ENCODE assay signal across 8 cellular contexts in the genomic region with DNA sequence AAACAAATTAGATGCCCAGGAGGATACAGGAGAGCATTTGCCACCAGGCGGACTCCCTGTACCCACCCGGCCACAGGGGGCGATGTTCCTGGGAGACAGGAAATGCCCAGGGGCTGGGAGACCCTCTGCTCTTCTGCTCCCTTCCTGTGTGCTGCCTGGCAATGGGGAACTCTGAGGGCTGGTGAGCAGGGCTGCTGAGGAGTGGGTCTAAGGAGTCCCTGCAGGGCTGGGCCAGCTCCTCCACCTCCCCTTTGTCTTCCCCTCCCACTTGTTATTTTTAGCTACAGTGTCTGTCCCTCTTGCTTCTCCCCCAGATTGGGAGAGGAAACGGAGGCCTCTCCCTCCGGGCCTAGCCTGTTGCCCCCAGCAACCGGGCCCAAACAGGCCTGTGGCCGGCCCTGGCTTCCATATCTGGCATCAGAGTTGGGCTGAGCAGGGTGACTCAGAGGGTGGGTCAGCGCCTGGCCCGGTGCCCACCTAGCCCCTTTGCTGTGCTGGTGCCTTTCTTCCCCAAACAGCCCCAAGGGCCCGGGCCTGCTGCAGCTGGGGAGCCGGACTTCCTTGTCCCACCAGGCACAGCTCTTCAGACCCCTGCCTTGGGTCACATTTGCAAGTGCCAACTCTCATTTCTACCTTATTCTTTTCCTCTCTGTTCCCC. TPM values are rescaled to one million over a fixed set of nuclear protein-coding genes. Genes with fewer than 3 reads are reported as not detected.
DNase-seq lines count a peak whose midpoint lies in the region; ATAC-seq and TF ChIP-seq lines count a peak whose summit lies in the region.

No MANE protein-coding gene starts in this region.

- peak; percentile 74 for DNase-seq in NCI-H82 (lab: John Stamatoyannopoulos, UW)
- DNase-seq in NCI-H82 treated with DMSO at 0.1 percent for 48 hours (lab: John Stamatoyannopoulos, UW; ENCODE audit: unreplicated experiment), result no peak
- peak; percentile 98 for DNase-seq in HT-29 (ENCODE audit: low spot score)
- DNase-seq in SK-N-MC (ENCODE audit: low read depth, low spot score), result no peak
- DNase-seq in astrocyte of the hippocampus (ENCODE audit: low read depth, low spot score), result peak; percentile 99
- DNase-seq in spleen, result peak; percentile 85

- H3K9me3 ChIP-seq in SK-N-MC (ENCODE audit: low read depth, low read length) (no peaks in the 10 kb centered on the region), iPS-18a (ENCODE audit: control insufficient read depth, low read depth, low read length) (no peaks in the 10 kb centered on the region), spleen (no peaks in the 10 kb centered on the region)

- TF ChIP-seq CTCF in spleen (IDR thresholded peaks at IDR 0.05 in 8 of 11, conservative IDR thresholded peaks at IDR 0.05 in 3 of 11), result peak in 4 of 11 experiments; percentile 9 to 42 (median 24)

- H3K27me3 ChIP-seq in iPS-18a (ENCODE audit: control insufficient read depth, insufficient read depth, low read length), result no peaks in the 10 kb centered on the region
- peaks cover 0 to 38% (median 0%) of the 10 kb centered on the region in 7 donors for H3K27me3 ChIP-seq in spleen (replicated peaks in 1 of 7)

- H3K4me1 ChIP-seq in iPS-18a (ENCODE audit: control insufficient read depth, low read depth, low read length) (peaks cover 43% of the 10 kb centered on the region), spleen (peaks cover 64 to 100% (median 90%) of the 10 kb centered on the region in 6 donors)

- intact Hi-C loops in spleen (cut with DNase I; ENCODE audit: low total_unique reads), result no loop called here

- H3K27ac ChIP-seq in SK-N-MC (peak overlapping the region; percentile 80), iPS-18a (ENCODE audit: low read length) (peak overlapping the region; percentile 31), spleen (peak overlapping the region; percentile 46 to 92 (median 82))

- WGBS in spleen, 5 donors, result 15 to 29% (median 16%) methylated on average over 9 to 11 of the region's 11 CpGs

- H3K36me3 ChIP-seq in SK-N-MC (ENCODE audit: insufficient read depth, low read length), result peaks cover 6% of the 10 kb centered on the region
- H3K36me3 ChIP-seq in iPS-18a (ENCODE audit: control insufficient read depth, low read depth, low read length), result no peaks in the 10 kb centered on the region
- H3K36me3 ChIP-seq in spleen, result peaks cover 0 to 9% (median 6%) of the 10 kb centered on the region in 6 donors

- H3K4me3 ChIP-seq in SK-N-MC (peak overlapping the region; percentile 59), iPS-18a (ENCODE audit: low read length) (no peak overlapping the region), spleen (peak overlapping the region in 2 of 8 donors; percentile 3 to 16)

- TF ChIP-seq POLR2A in spleen (IDR thresholded peaks at IDR 0.05), result no peak

- no peak for ATAC-seq in HG02884 (IDR thresholded peaks at IDR 0.05; ENCODE audit: unreplicated experiment)

- H3K9ac ChIP-seq in SK-N-MC (ENCODE audit: insufficient read length) (peak overlapping the region; percentile 55), iPS-18a (ENCODE audit: low read length) (peak overlapping the region; percentile 35)

RNA-seq across cellular contexts. Expression of a gene that starts 11.7 kb away (rescaled TPM):
- total RNA-seq in HT-29 (2014; rRNA removed; shearing (Covaris generic)), result 1,664 and 1,875 TPM in 2 replicates
- total RNA-seq in spleen, result 100 to 1,000 TPM in 6 of 7 donors, 10 to 100 TPM in 1; 95.1 to 279 (median 124) TPM
- 10 to 100 TPM; 33.9 to 61.1 (median 39.4) TPM for polyA plus RNA-seq in spleen

RNA-seq across cellular contexts. Expression of a gene that starts 27.2 kb away (rescaled TPM):
- 5.1 and 11.6 TPM in 2 replicates for total RNA-seq in HT-29 (2014; rRNA removed; shearing (Covaris generic))
- 10 to 100 TPM; 21.1 to 65.9 (median 37.7) TPM for total RNA-seq in spleen
- polyA plus RNA-seq in spleen, result 1 to 10 TPM; 7.1 to 9.3 (median 9.1) TPM

RNA-seq across cellular contexts. Expression of a gene that starts 43.9 kb away (rescaled TPM):
- 9.3 and 13.3 TPM in 2 replicates for total RNA-seq in HT-29 (2014; rRNA removed; shearing (Covaris generic))
- under 1 TPM; 0.26 to 0.76 (median 0.38) TPM for total RNA-seq in spleen
- polyA plus RNA-seq in spleen, result under 1 TPM; 0.11 to 0.17 (median 0.16) TPM

Comparison
In these comparisons a context has a peak if more than half of its experiments do, and no peak if none do; other contexts are left out.
1. DNase-seq: peak in NCI-H82 (single experiment), HT-29 (single experiment), astrocyte of the hippocampus (single experiment) and spleen (single experiment); none in NCI-H82 treated with DMSO at 0.1 percent for 48 hours (single experiment) and SK-N-MC (single experiment).
2. H3K27ac ChIP-seq: peak in every context shown above with its lines; median percentile 82 in spleen; 80 in SK-N-MC; 31 in iPS-18a.